In genomic region chr1:112808861-112809684, GRCh38 we compare ENCODE assay signal across 1 cellular context.
TF ChIP-seq lines count a peak whose summit lies in the region.

No MANE protein-coding gene starts in this region.

TF ChIP-seq in HEK293, 187 proteins besides CTCF, POLR2A, EP300 and RAD21 (continued from another document):
- no peak for TF ChIP-seq ZBTB49 (tag by site-specific recombination; IDR thresholded peaks at IDR 0.05; ENCODE audit: low read depth)
- no peak for TF ChIP-seq ZNF544 (tag by site-specific recombination; IDR thresholded peaks at IDR 0.05)
- no peak for TF ChIP-seq ZNF692 (tag by site-specific recombination; IDR thresholded peaks at IDR 0.05)
- TF ChIP-seq ZNF596 (tag by site-specific recombination; IDR thresholded peaks at IDR 0.05): no peak
- no peak for TF ChIP-seq ZNF48 (tag by site-specific recombination; IDR thresholded peaks at IDR 0.05)
- TF ChIP-seq ZBTB11 (tag by site-specific recombination; conservative IDR thresholded peaks at IDR 0.05; ENCODE audit: low read depth): no peak
- TF ChIP-seq ZNF221 (tag by site-specific recombination; IDR thresholded peaks at IDR 0.05; ENCODE audit: borderline replicate concordance): no peak
- TF ChIP-seq ZNF132 (tag by site-specific recombination; IDR thresholded peaks at IDR 0.05; ENCODE audit: borderline replicate concordance): no peak
- no peak for TF ChIP-seq SP2 (tag by site-specific recombination; IDR thresholded peaks at IDR 0.05)
- no peak for TF ChIP-seq ZNF510 (tag by site-specific recombination; IDR thresholded peaks at IDR 0.05; ENCODE audit: insufficient replicate concordance)
- no peak for TF ChIP-seq ZNF324 (tag by site-specific recombination; IDR thresholded peaks at IDR 0.05)
- TF ChIP-seq ZNF146 (tag by site-specific recombination; IDR thresholded peaks at IDR 0.05): no peak
- TF ChIP-seq ZNF155 (tag by site-specific recombination; IDR thresholded peaks at IDR 0.05): no peak
- no peak for TF ChIP-seq ZNF112 (tag by site-specific recombination; IDR thresholded peaks at IDR 0.05)
- no peak for TF ChIP-seq ZNF585B (tag by site-specific recombination; IDR thresholded peaks at IDR 0.05)
- no peak for TF ChIP-seq GLI2 (tag by site-specific recombination; IDR thresholded peaks at IDR 0.05; ENCODE audit: borderline replicate concordance, low read depth)
